ENCODE assay signal across 12 cellular contexts in genomic region chr9:19926774-19927173, GRCh38.
DNase-seq lines count a peak whose midpoint lies in the region; ATAC-seq, FAIRE-seq and TF ChIP-seq lines count a peak whose summit lies in the region.
"Had no signal": no experiment of that assay in that cellular context is flagged by ENCODE, and none has a peak within 500 bp of the region (broad histone marks: within the 10 kb centered on the region; RNA-seq: fewer than 3 reads in every experiment).

No MANE protein-coding gene starts in this region.

- no peak overlapping the region for H2BK15ac ChIP-seq in H1 (ENCODE audit: low read length)

- no peak overlapping the region for H4K5ac ChIP-seq in H1 (ENCODE audit: insufficient read length, low read depth, low read length)

- H3K4me1 Mint-ChIP-seq in HFFc6 (ENCODE audit: low read depth), result peaks cover 7% of the 10 kb centered on the region

- no peak for TF ChIP-seq RAD21 in H1 (IDR thresholded peaks at IDR 0.05 in 1 of 2, conservative IDR thresholded peaks at IDR 0.05 in 1 of 2; ENCODE audit: low read depth in 2 of 2, low read length in 2 of 2)
- TF ChIP-seq RAD21 in neural cell (conservative IDR thresholded peaks at IDR 0.05), result no peak

- H3K27ac Mint-ChIP-seq in HFFc6, result no peak overlapping the region
- H3K27ac Mint-ChIP-seq: activated CD4-positive, alpha-beta memory T cell treated with anti-CD3 and anti-CD28 coated beads, Interleukin-2, amount 10 ng/mL, durations not matched to agents 7 days and 5 days; CD8-positive, alpha-beta T cell had no signal

- WGBS in H1 (ENCODE audit: extremely low coverage in 1 of 2, insufficient coverage in 1 of 2, insufficient read length in 1 of 2, insufficient replicate concordance in 2 of 2, low coverage in 1 of 2, low lambda C conversion rate in 2 of 2, missing lambda C conversion rate in 1 of 2), 2 experiments, result 88% methylated on average over 7 of the region's 7 CpGs; no CpG with 5 or more reads in 1 of the 2 experiments
- no CpG with 5 or more reads among the region's 7 CpGs for WGBS in trophoblast cell (ENCODE audit: extremely low coverage, insufficient coverage, insufficient read length)

- H4K12ac ChIP-seq in trophoblast cell (ENCODE audit: low read depth, low read length), result no peak overlapping the region

- H4K8ac ChIP-seq in H1 (ENCODE audit: extremely low read depth, insufficient read depth, low read length) (no peak overlapping the region), trophoblast cell (ENCODE audit: low read depth, low read length) (no peak overlapping the region)

- peaks cover 4% of the 10 kb centered on the region for H3F3A ChIP-seq in neural cell (ENCODE audit: insufficient read depth, low read length, poor library complexity, severe bottlenecking)

- H3K4me3 ChIP-seq in ACC112 (ENCODE audit: low read depth, low read length) (0 out of 2 replicates have a peak overlapping the region, but pooled peaks have one; percentile 73), H1 (ENCODE audit: extremely low read depth in 1 of 4, insufficient read depth in 2 of 4, low read depth in 3 of 4, low read length in 4 of 4) (no peak overlapping the region), neural cell (ENCODE audit: low read length) (peak overlapping the region; percentile 50), trophoblast cell (ENCODE audit: low read depth, low read length) (no peak overlapping the region), mucosa of descending colon (no peak overlapping the region)

- intact Hi-C loops in mucosa of descending colon (cut with DNase I, micrococcal nuclease), result loop anchor here (5.0 to 10.0 kb wide), 3 partner anchors 1016 to 1186 kb away; no protein-coding TSS in a partner anchor

- no peak for TF ChIP-seq CTCF in HFFc6 (IDR thresholded peaks at IDR 0.05)
- TF ChIP-seq CTCF in H1 (IDR thresholded peaks at IDR 0.05; ENCODE audit: control extremely low read depth in 1 of 3, insufficient read depth in 1 of 3, low read depth in 1 of 3, low read length in 3 of 3), result no peak
- TF ChIP-seq CTCF in neural cell (IDR thresholded peaks at IDR 0.05; ENCODE audit: poor library complexity, severe bottlenecking), result no peak
- no peak for TF ChIP-seq CTCF in mucosa of descending colon (IDR thresholded peaks at IDR 0.05)

- H3K9ac ChIP-seq in H1 (replicated peaks in 1 of 4; ENCODE audit: extremely low read depth in 1 of 4, low read depth in 3 of 4, low read length in 3 of 4) (no peak overlapping the region), neural cell (ENCODE audit: low read length) (peak overlapping the region; percentile 61), trophoblast cell (ENCODE audit: low read length) (no peak overlapping the region)
- H3K9ac ChIP-seq: SK-N-SH had no signal

- H3K4me2 ChIP-seq in H1 (ENCODE audit: insufficient read depth in 1 of 2, low read depth in 2 of 2, low read length in 2 of 2) (peak overlapping the region in 1 of 2 experiments; percentile 18; a peak in 1 of 4 replicates), neural cell (ENCODE audit: low read length) (no peak overlapping the region), trophoblast cell (ENCODE audit: low read length) (no peak overlapping the region)

- H3K23ac ChIP-seq in H1 (ENCODE audit: insufficient read length) (no peak overlapping the region), trophoblast cell (ENCODE audit: low read length) (no peak overlapping the region)

- H2AK5ac ChIP-seq in H1 (ENCODE audit: low read depth, low read length) (no peak overlapping the region), trophoblast cell (ENCODE audit: low read length) (no peak overlapping the region)

- CTCF ChIA-PET in H1 (lab: Charles Lee; ENCODE audit: partially characterized antibody), result interaction anchor here (0.8 to 2.2 kb wide), 13 partner anchors 8 to 462 kb away, joined by 3 to 8 read pairs (median 4); no protein-coding TSS in a partner anchor

- no peak for TF ChIP-seq EP300 in H1 (IDR thresholded peaks at IDR 0.05; ENCODE audit: borderline replicate concordance in 1 of 2, low read depth in 2 of 2, low read length in 2 of 2)
- no peak for TF ChIP-seq EP300 in neural cell (conservative IDR thresholded peaks at IDR 0.05; ENCODE audit: poor library complexity, severe bottlenecking)

- no peak overlapping the region for H3K4ac ChIP-seq in H1 (replicated peaks; ENCODE audit: insufficient read length, low read depth, low read length)
- H3K4ac ChIP-seq in trophoblast cell (ENCODE audit: low read depth, low read length), result no peak overlapping the region

- H2BK20ac ChIP-seq in H1 (ENCODE audit: low read length), result no peak overlapping the region

- peak overlapping the region; percentile 20; the same call in 1 of the 2 replicates for H2BK12ac ChIP-seq in H1 (ENCODE audit: low read depth, low read length)
- no peak overlapping the region for H2BK12ac ChIP-seq in trophoblast cell (ENCODE audit: low read length)

- H3K56ac ChIP-seq in H1 (replicated peaks; ENCODE audit: insufficient read length, low read depth, low read length), result no peak overlapping the region

- H3K4me3 Mint-ChIP-seq in HFFc6, result peak overlapping the region; percentile 87; the same call in 1 of the 2 replicates

- H3K27ac ChIP-seq in ACC112 (ENCODE audit: low read depth, low read length) (no peak overlapping the region), H1 (ENCODE audit: low read depth, low read length) (no peak overlapping the region), neural cell (ENCODE audit: low read length) (peak overlapping the region; percentile 76), trophoblast cell (ENCODE audit: low read depth, low read length) (no peak overlapping the region)
- H3K27ac ChIP-seq: left lung, WERI-Rb-1 had no signal

- no peaks in the 10 kb centered on the region for H4K20me1 ChIP-seq in H1 (replicated peaks in 1 of 2; ENCODE audit: control insufficient read depth in 1 of 2, insufficient read depth in 2 of 2, low read length in 2 of 2)
- no peaks in the 10 kb centered on the region for H4K20me1 ChIP-seq in neural cell (ENCODE audit: insufficient read depth)

- H2BK5ac ChIP-seq in H1 (ENCODE audit: low read depth, low read length), result no peak overlapping the region
- H2BK5ac ChIP-seq in trophoblast cell (ENCODE audit: low read depth, low read length, poor library complexity), result no peak overlapping the region

- H3K9me3 ChIP-seq in H1 (ENCODE audit: insufficient read depth in 2 of 2, low read depth in 1 of 2, low read length in 1 of 2) (no peaks in the 10 kb centered on the region), neural cell (ENCODE audit: low read length) (no peaks in the 10 kb centered on the region), trophoblast cell (ENCODE audit: insufficient read depth, low read depth, low read length) (no peaks in the 10 kb centered on the region), mucosa of descending colon (no peaks in the 10 kb centered on the region)
- H3K9me3 ChIP-seq: left lung, SK-N-SH had no signal

- no peak for FAIRE-seq in H1 (lab: Jason Lieb, UNC)

- no peaks in the 10 kb centered on the region for H3K79me2 ChIP-seq in ACC112 (ENCODE audit: control insufficient read depth, insufficient read depth, low read length, unreplicated experiment)
- no peaks in the 10 kb centered on the region for H3K79me2 ChIP-seq in H1 (ENCODE audit: control insufficient read depth in 1 of 2, insufficient read depth in 2 of 2, low read length in 2 of 2)
- no peaks in the 10 kb centered on the region for H3K79me2 ChIP-seq in neural cell (replicated peaks; ENCODE audit: insufficient read depth, low read length)
- no peaks in the 10 kb centered on the region for H3K79me2 ChIP-seq in trophoblast cell (ENCODE audit: control insufficient read depth, insufficient read depth, low read length, poor library complexity)

- no peaks in the 10 kb centered on the region for H3K27me3 ChIP-seq in ACC112 (ENCODE audit: insufficient read depth, low read length)
- peaks cover 0 to 4% (median under 1%) of the 10 kb centered on the region in 4 experiments; a peak in 2 of 7 replicates for H3K27me3 ChIP-seq in H1 (replicated peaks in 1 of 4; ENCODE audit: control insufficient read depth in 3 of 4, extremely low read depth in 1 of 4, insufficient read depth in 3 of 4, low read length in 3 of 4)
- no peaks in the 10 kb centered on the region for H3K27me3 ChIP-seq in neural cell (ENCODE audit: insufficient read depth, low read depth, low read length)
- no peaks in the 10 kb centered on the region for H3K27me3 ChIP-seq in trophoblast cell (ENCODE audit: insufficient read depth, low read length)
- H3K27me3 ChIP-seq: left lung had no signal

- H3K36me3 ChIP-seq in ACC112 (ENCODE audit: insufficient read depth, low read length) (no peaks in the 10 kb centered on the region), H1 (ENCODE audit: control insufficient read depth in 2 of 4, insufficient read depth in 4 of 4, low read length in 3 of 4) (no peaks in the 10 kb centered on the region), neural cell (ENCODE audit: insufficient read depth, low read length) (no peaks in the 10 kb centered on the region), trophoblast cell (ENCODE audit: control insufficient read depth in 1 of 2, insufficient read depth in 2 of 2, low read length in 2 of 2) (no peaks in the 10 kb centered on the region), mucosa of descending colon (ENCODE audit: low read depth) (no peaks in the 10 kb centered on the region)
- H3K36me3 ChIP-seq: left lung, WERI-Rb-1 had no signal

- 0 out of 2 replicates have a peak overlapping the region, but pooled peaks have one; percentile 4 for H3K18ac ChIP-seq in H1 (ENCODE audit: extremely low read depth, low read length)
- H3K18ac ChIP-seq in trophoblast cell (ENCODE audit: low read length), result no peak overlapping the region

- 0 out of 2 replicates have a peak, but pooled peaks cover 2% of the 10 kb centered on the region for H3K23me2 ChIP-seq in H1 (ENCODE audit: low read depth, low read length)

- no peaks in the 10 kb centered on the region for H3K9me3 Mint-ChIP-seq in HFFc6
- H3K9me3 Mint-ChIP-seq: activated CD4-positive, alpha-beta memory T cell treated with anti-CD3 and anti-CD28 coated beads, Interleukin-2, amount 10 ng/mL, durations not matched to agents 7 days and 5 days; CD8-positive, alpha-beta T cell had no signal

- H3K14ac ChIP-seq in H1 (ENCODE audit: insufficient read length) (no peak overlapping the region), trophoblast cell (ENCODE audit: low read length) (no peak overlapping the region)

- H2BK120ac ChIP-seq in H1 (replicated peaks; ENCODE audit: low read depth, low read length) (no peak overlapping the region), trophoblast cell (ENCODE audit: insufficient read depth, low read length, poor library complexity) (no peak overlapping the region)

- H3K36me3 Mint-ChIP-seq in HFFc6 (ENCODE audit: low read depth), result no peaks in the 10 kb centered on the region
- H3K36me3 Mint-ChIP-seq: CD8-positive, alpha-beta T cell had no signal

- H2AFZ ChIP-seq in ACC112 (ENCODE audit: low read length, unreplicated experiment), result no peak overlapping the region
- no peak overlapping the region for H2AFZ ChIP-seq in H1 (ENCODE audit: low read length)
- peak overlapping the region; percentile 96 for H2AFZ ChIP-seq in neural cell (ENCODE audit: low read depth, low read length)
- H2AFZ ChIP-seq in trophoblast cell (ENCODE audit: insufficient read depth, low read length, poor library complexity), result no peak overlapping the region

- H3K79me1 ChIP-seq in H1 (ENCODE audit: low read depth, low read length) (no peaks in the 10 kb centered on the region), trophoblast cell (ENCODE audit: low read length) (no peaks in the 10 kb centered on the region)

- no peaks in the 10 kb centered on the region for H3K9me2 ChIP-seq in neural cell (ENCODE audit: insufficient read depth, low read length)
- H3K9me2 ChIP-seq: SK-N-SH had no signal

- ATAC-seq in mucosa of descending colon, result no peak

- no peak for DNase-seq in HFFc6
- no peak for DNase-seq in H1 (ENCODE audit: low read depth in 1 of 2, low spot score in 2 of 2)
- no peak for DNase-seq in trophoblast cell
- DNase-seq in mucosa of descending colon, result no peak
- DNase-seq in activated CD4-positive, CD25-positive, alpha-beta regulatory T cell treated with anti-CD3 and anti-CD28 coated beads, Interleukin-2, amount 50 U/mL, for 72 hours, result no peak

- H4K91ac ChIP-seq in H1 (replicated peaks; ENCODE audit: insufficient read length, low read length), result no peak overlapping the region
- H4K91ac ChIP-seq in trophoblast cell (ENCODE audit: low read depth, low read length), result no peak overlapping the region

- no peak for TF ChIP-seq POLR2A in H1 (IDR thresholded peaks at IDR 0.05; ENCODE audit: control extremely low read depth in 1 of 2, low read depth in 2 of 2, low read length in 2 of 2)

- H3K27me3 Mint-ChIP-seq in HFFc6 (ENCODE audit: insufficient read depth), result peaks cover 6% of the 10 kb centered on the region

- POLR2A ChIA-PET in H1 (lab: Charles Lee; ENCODE audit: partially characterized antibody), result no interaction called here

- H3K4me1 ChIP-seq in ACC112 (ENCODE audit: control insufficient read depth, insufficient read depth, low read length, unreplicated experiment) (no peaks in the 10 kb centered on the region), H1 (replicated peaks in 1 of 4; ENCODE audit: control insufficient read depth in 3 of 4, insufficient read depth in 4 of 4, low read length in 3 of 4) (peaks cover 0 to 8% (median 4%) of the 10 kb centered on the region in 4 experiments; a peak in 3 of 7 replicates), trophoblast cell (ENCODE audit: control insufficient read depth in 1 of 2, insufficient read depth in 2 of 2, low read length in 2 of 2) (peaks cover 0 to 2% of the 10 kb centered on the region in 2 experiments), mucosa of descending colon (ENCODE audit: low read depth) (no peaks in the 10 kb centered on the region)

Comparison
In these comparisons a context has a peak if more than half of its experiments do, and no peak if none do; other contexts are left out.
1. H3K4me3 ChIP-seq: peak in ACC112 (single experiment) and neural cell (single experiment); none in H1 (0 of 4), trophoblast cell (single experiment) and mucosa of descending colon (single experiment).